In genomic region chr11:86103808-86104207, GRCh38 we compare ENCODE assay signal across 25 cellular contexts. TPM values are rescaled to one million over a fixed set of nuclear protein-coding genes. Genes with fewer than 3 reads are reported as not detected.
DNase-seq lines count a peak whose midpoint lies in the region; ATAC-seq, FAIRE-seq and TF ChIP-seq lines count a peak whose summit lies in the region.
"Had no signal": no experiment of that assay in that cellular context is flagged by ENCODE, and none has a peak within 500 bp of the region (broad histone marks: within the 10 kb centered on the region; RNA-seq: fewer than 3 reads in every experiment).

No MANE protein-coding gene starts in this region.

- no peaks in the 10 kb centered on the region for H3K36me3 ChIP-seq in bronchial epithelial cell (ENCODE audit: control insufficient read depth, insufficient read depth, low read length)
- H3K36me3 ChIP-seq: esophagus squamous epithelium, pancreas had no signal

- no peak overlapping the region for H3K27ac Mint-ChIP-seq in stimulated activated effector memory CD8-positive, alpha-beta T cell treated with anti-CD3 and anti-CD28 coated beads, Interleukin-12 subunit alpha, Interleukin-12 subunit beta, amount 100 ng/mL, for 72 hours
- H3K27ac Mint-ChIP-seq: CD8-positive, alpha-beta T cell; nephron had no signal

- H3K4me1 Mint-ChIP-seq in stimulated activated effector memory CD8-positive, alpha-beta T cell treated with anti-CD3 and anti-CD28 coated beads, Interleukin-12 subunit alpha, Interleukin-12 subunit beta, amount 100 ng/mL, for 72 hours = no peaks in the 10 kb centered on the region
- H3K4me1 Mint-ChIP-seq: nephron had no signal

- no peaks in the 10 kb centered on the region for H3K9me3 Mint-ChIP-seq in stimulated activated effector memory CD8-positive, alpha-beta T cell treated with anti-CD3 and anti-CD28 coated beads, Interleukin-12 subunit alpha, Interleukin-12 subunit beta, amount 100 ng/mL, for 72 hours
- H3K9me3 Mint-ChIP-seq: CD8-positive, alpha-beta T cell; central memory CD8-positive, alpha-beta T cell had no signal

- H3K36me3 Mint-ChIP-seq in stimulated activated effector memory CD8-positive, alpha-beta T cell treated with anti-CD3 and anti-CD28 coated beads, Interleukin-12 subunit alpha, Interleukin-12 subunit beta, amount 100 ng/mL, for 72 hours = no peaks in the 10 kb centered on the region
- H3K36me3 Mint-ChIP-seq: CD8-positive, alpha-beta T cell had no signal

- no peak for TF ChIP-seq CTCF in bronchial epithelial cell (IDR thresholded peaks at IDR 0.05; ENCODE audit: insufficient read depth, low read length, severe bottlenecking)

- H3K4me3 Mint-ChIP-seq in stimulated activated effector memory CD8-positive, alpha-beta T cell treated with anti-CD3 and anti-CD28 coated beads, Interleukin-12 subunit alpha, Interleukin-12 subunit beta, amount 100 ng/mL, for 72 hours = no peak overlapping the region
- H3K4me3 Mint-ChIP-seq: CD8-positive, alpha-beta T cell; central memory CD8-positive, alpha-beta T cell; nephron had no signal

- FAIRE-seq in bronchial epithelial cell (lab: Jason Lieb, UNC) = no peak
- FAIRE-seq: HTR-8/SVneo, pancreas, TTC549 had no signal

- H3K27me3 ChIP-seq in bronchial epithelial cell (ENCODE audit: control insufficient read depth, insufficient read depth, low read length) = no peaks in the 10 kb centered on the region
- H3K27me3 ChIP-seq: esophagus squamous epithelium, pancreas had no signal

- H3K4me3 ChIP-seq in bronchial epithelial cell (ENCODE audit: low read depth, low read length) = no peak overlapping the region
- H3K4me3 ChIP-seq: esophagus squamous epithelium, pancreas had no signal

- DNase-seq in EH (ENCODE audit: low read depth) (peak; percentile 57), NCI-H146 treated with DMSO at 0.1 percent for 48 hours (lab: John Stamatoyannopoulos, UW; ENCODE audit: unreplicated experiment) (peak; percentile 33), bronchial epithelial cell (ENCODE audit: low read depth) (peak; percentile 58), medulla oblongata (ENCODE audit: extremely low spot score) (peak; percentile 84), SIG-M5 treated with dmso at 0.1 percent for 504 hours (lab: John Stamatoyannopoulos, UW; ENCODE audit: unreplicated experiment) (no peak)
- DNase-seq in stimulated activated CD4-positive, alpha-beta T cell treated with anti-CD3 and anti-CD28 coated beads, Interleukin-15, amount 100 ng/mL, for 24 hours = no peak
- no peak for DNase-seq in stimulated activated effector memory CD8-positive, alpha-beta T cell treated with anti-CD3 and anti-CD28 coated beads, Interleukin-12 subunit alpha, Interleukin-12 subunit beta, amount 100 ng/mL, for 72 hours (ENCODE audit: low spot score in 2 of 2)
- DNase-seq: activated CD4-positive, alpha-beta T cell treated with anti-CD3 and anti-CD28 coated beads, Interleukin-2, amount 50 U/mL, for 1 hour; activated gamma-delta T cell; CD8-positive, alpha-beta T cell; DMS79 treated with DMSO at 0.1 percent for 48 hours; effector memory CD4-positive, alpha-beta T cell; esophagus squamous epithelium; glutamatergic neuron; Karpas-422; NCI-H2107; pancreas; stimulated activated naive CD4-positive, alpha-beta T cell; SW 1271 had no signal

- ATAC-seq in GM18498 (IDR thresholded peaks at IDR 0.05; ENCODE audit: unreplicated experiment) = no peak
- ATAC-seq in stimulated activated effector memory CD8-positive, alpha-beta T cell treated with anti-CD3 and anti-CD28 coated beads, Interleukin-12 subunit alpha, Interleukin-12 subunit beta, amount 100 ng/mL, for 72 hours = no peak
- ATAC-seq: CD8-positive, alpha-beta T cell; HCT116; pancreas had no signal

RNA-seq across cellular contexts. Expression of gene PICALM, which starts 34.9 kb away (rescaled TPM):
- 196 and 203 TPM in 2 replicates for total RNA-seq in bronchial epithelial cell

Comparison
In these comparisons a context has a peak if more than half of its experiments do, and no peak if none do; other contexts are left out.
1. DNase-seq: peak in EH (single experiment), NCI-H146 treated with DMSO at 0.1 percent for 48 hours (single experiment), bronchial epithelial cell (single experiment) and medulla oblongata (single experiment); none in SIG-M5 treated with dmso at 0.1 percent for 504 hours (single experiment), stimulated activated CD4-positive, alpha-beta T cell treated with anti-CD3 and anti-CD28 coated beads, Interleukin-15, amount 100 ng/mL, for 24 hours (single experiment) and stimulated activated effector memory CD8-positive, alpha-beta T cell treated with anti-CD3 and anti-CD28 coated beads, Interleukin-12 subunit alpha, Interleukin-12 subunit beta, amount 100 ng/mL, for 72 hours (0 of 2).